8 cellular contexts compared by ENCODE assay signal in genomic region chr17:50173335-50173941, GRCh38. TPM values are rescaled to one million over a fixed set of nuclear protein-coding genes. Genes with fewer than 3 reads are reported as not detected.
DNase-seq lines count a peak whose midpoint lies in the region; TF ChIP-seq lines count a peak whose summit lies in the region.

No MANE protein-coding gene starts in this region.

- peak overlapping the region; percentile 1 to 44 (median 28) for H3K4me3 Mint-ChIP-seq in nephron

- no peaks in the 10 kb centered on the region for H3K36me3 Mint-ChIP-seq in nephron (ENCODE audit: low read depth)

- peak overlapping the region; percentile 91 to 100 (median 99) for H3K27ac Mint-ChIP-seq in nephron

- no peaks in the 10 kb centered on the region for H3K27me3 Mint-ChIP-seq in nephron (ENCODE audit: low read depth)

- peaks cover 60% of the 10 kb centered on the region for H3K4me1 Mint-ChIP-seq in nephron

- DNase-seq in ACHN (peak; percentile 69), RPMI7951 (ENCODE audit: low read depth) (peak; percentile 80), fibroblast of peridontal ligament (ENCODE audit: extremely low read depth) (peak; percentile 89), activated T-cell treated with anti-CD3 and anti-CD28 coated beads for 4 hours (no peak), NCI-H2029 treated with DMSO at 0.1 percent for 48 hours (lab: John Stamatoyannopoulos, UW) (no peak)
- DNase-seq in stimulated activated CD4-positive, alpha-beta T cell treated with anti-CD3 and anti-CD28 coated beads, Interleukin-12 subunit alpha, Interleukin-12 subunit beta, amount 100 ng/mL, for 4 hours: no peak
- DNase-seq in activated CD8-positive, alpha-beta memory T cell treated with anti-CD3 and anti-CD28 coated beads, Interleukin-2, amount 50 U/mL, for 48 hours: no peak

- H3K9me3 Mint-ChIP-seq in nephron: no peaks in the 10 kb centered on the region

- no peak for TF ChIP-seq CTCF in nephron (IDR thresholded peaks at IDR 0.05; ENCODE audit: unreplicated experiment in 3 of 3)

- in situ Hi-C loops in ACHN (cut with HindIII; ENCODE audit: low pct_ligation_motif_present, low pct_unique_long_range_greater_than_20kb, low sequenced_read_pairs): no loop called here

RNA-seq across cellular contexts. Expression of gene SGCA, which starts 7.6 kb away (rescaled TPM):
- not detected in 2 replicates for total RNA-seq in RPMI7951 (2014; rRNA removed; shearing (Covaris generic))

RNA-seq across cellular contexts. Expression of gene PPP1R9B, which starts 23.0 kb away (rescaled TPM):
- total RNA-seq in RPMI7951 (2014; rRNA removed; shearing (Covaris generic)): 9.5 and 12.8 TPM in 2 replicates

RNA-seq across cellular contexts. Expression of gene COL1A1, which starts 28.0 kb away (rescaled TPM):
- 239 and 259 TPM in 2 replicates for total RNA-seq in RPMI7951 (2014; rRNA removed; shearing (Covaris generic))

RNA-seq across cellular contexts. Expression of gene SAMD14, which starts 43.5 kb away (rescaled TPM):
- 0.10 and 0.24 TPM in 2 replicates for total RNA-seq in RPMI7951 (2014; rRNA removed; shearing (Covaris generic))

Comparison
In these comparisons a context has a peak if more than half of its experiments do, and no peak if none do; other contexts are left out.
1. DNase-seq: peak in ACHN (single experiment), RPMI7951 (single experiment) and fibroblast of peridontal ligament (single experiment); none in stimulated activated CD4-positive, alpha-beta T cell treated with anti-CD3 and anti-CD28 coated beads, Interleukin-12 subunit alpha, Interleukin-12 subunit beta, amount 100 ng/mL, for 4 hours (single experiment), activated T-cell treated with anti-CD3 and anti-CD28 coated beads for 4 hours (single experiment), NCI-H2029 treated with DMSO at 0.1 percent for 48 hours (single experiment) and activated CD8-positive, alpha-beta memory T cell treated with anti-CD3 and anti-CD28 coated beads, Interleukin-2, amount 50 U/mL, for 48 hours (single experiment).